In genomic region chr19:36081385-36081784, GRCh38 we compare ENCODE assay signal across 2 cellular contexts.
TF ChIP-seq lines count a peak whose summit lies in the region.

No MANE protein-coding gene starts in this region.

TF ChIP-seq in HEK293, 187 proteins besides CTCF, POLR2A, EP300 and RAD21 (continued from another document):
- no peak for TF ChIP-seq ZNF2 (tag by site-specific recombination; IDR thresholded peaks at IDR 0.05)
- TF ChIP-seq TRIM28 (IDR thresholded peaks at IDR 0.05; ENCODE audit: borderline replicate concordance, low read length), result no peak
- TF ChIP-seq MZF1 (tag by site-specific recombination; IDR thresholded peaks at IDR 0.05; ENCODE audit: borderline replicate concordance), result no peak
- no peak for TF ChIP-seq ZNF362 (tag by site-specific recombination; IDR thresholded peaks at IDR 0.05)
- no peak for TF ChIP-seq ZBTB10 (tag by site-specific recombination; IDR thresholded peaks at IDR 0.05)
- TF ChIP-seq ZNF585B (tag by site-specific recombination; IDR thresholded peaks at IDR 0.05), result no peak
- no peak for TF ChIP-seq ZNF692 (tag by site-specific recombination; IDR thresholded peaks at IDR 0.05)
- no peak for TF ChIP-seq ZBTB1 (tag by site-specific recombination; IDR thresholded peaks at IDR 0.05)
- TF ChIP-seq WT1 (tag by site-specific recombination; IDR thresholded peaks at IDR 0.05), result no peak
- TF ChIP-seq ZNF19 (tag by site-specific recombination; IDR thresholded peaks at IDR 0.05; ENCODE audit: low read depth), result no peak
- TF ChIP-seq ZSCAN4 (tag by site-specific recombination; IDR thresholded peaks at IDR 0.05), result no peak
- TF ChIP-seq KLF1 (tag by site-specific recombination; IDR thresholded peaks at IDR 0.05), result no peak

TF ChIP-seq in GM23338, 12 proteins besides CTCF, POLR2A, EP300 and RAD21:
- no peak for TF ChIP-seq ETS1 (IDR thresholded peaks at IDR 0.05)
